In genomic region chr15:25608926-25609325, GRCh38 we compare ENCODE assay signal across 6 cellular contexts.
"Had no signal": no experiment of that assay in that cellular context is flagged by ENCODE, and none has a peak within 500 bp of the region (broad histone marks: within the 10 kb centered on the region; RNA-seq: fewer than 3 reads in every experiment).

No MANE protein-coding gene starts in this region.

- H2AFZ ChIP-seq: GM23338 had no signal

- DNase-seq: H9, HCEC 1CT, IMR-90, KG1 had no signal

- ATAC-seq: GM23338, K562 had no signal

- H3K9me3 Mint-ChIP-seq: GM23338 had no signal

- H3K4me2 ChIP-seq: GM23338 had no signal

- H3K4me1 Mint-ChIP-seq: GM23338 had no signal

- H3K4me3 ChIP-seq: GM23338, K562 had no signal

- H3K4me3 Mint-ChIP-seq: GM23338, H9 had no signal

- H3K27ac Mint-ChIP-seq: GM23338, H9 had no signal
